8 cellular contexts compared by ENCODE assay signal in the genomic region with DNA sequence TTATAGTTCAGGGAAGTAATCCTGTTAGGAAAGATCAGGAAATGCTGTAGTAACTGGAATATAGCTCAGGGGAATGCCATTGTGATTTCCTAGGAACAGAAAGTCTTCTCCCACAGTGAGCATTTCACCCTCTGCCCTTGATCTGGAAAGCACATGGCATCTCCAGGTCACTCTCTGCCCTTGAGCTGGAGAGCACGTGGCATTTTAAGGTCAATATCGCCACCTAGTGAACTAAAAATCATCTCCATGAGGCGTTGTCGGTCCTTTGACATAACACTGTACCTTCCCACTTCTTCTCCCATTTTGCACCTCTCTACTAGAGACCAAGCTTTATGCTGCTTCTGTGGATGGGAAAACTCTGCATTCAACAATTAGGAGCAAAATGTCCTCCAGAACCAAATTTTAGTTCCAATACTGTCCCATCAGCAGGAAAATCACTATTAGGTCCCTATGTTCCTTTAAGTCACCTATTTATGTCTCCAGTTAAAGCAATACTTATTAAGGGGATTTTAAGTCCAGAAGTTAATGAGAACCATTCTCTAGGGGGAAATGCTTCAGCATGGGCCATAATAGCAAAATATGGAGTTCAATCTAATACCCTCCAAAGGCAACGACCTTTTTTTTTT. TPM values are rescaled to one million over a fixed set of nuclear protein-coding genes. Genes with fewer than 3 reads are reported as not detected.
DNase-seq lines count a peak whose midpoint lies in the region; ATAC-seq and TF ChIP-seq lines count a peak whose summit lies in the region.

No MANE protein-coding gene starts in this region.

- H3F3A ChIP-seq in OCI-LY1 (ENCODE audit: insufficient read depth, low read length) = no peaks in the 10 kb centered on the region

- H4K91ac ChIP-seq in trophoblast cell (ENCODE audit: low read depth, low read length) = no peak overlapping the region

- WGBS in trophoblast cell (ENCODE audit: extremely low coverage, insufficient coverage, insufficient read length) = no CpG with 5 or more reads among the region's 5 CpGs

- no peak overlapping the region for H3K9ac ChIP-seq in OCI-LY1 (ENCODE audit: low read length)
- H3K9ac ChIP-seq in trophoblast cell (ENCODE audit: low read length) = no peak overlapping the region

- no peak overlapping the region for H3K23ac ChIP-seq in trophoblast cell (ENCODE audit: low read length)

- H4K20me1 ChIP-seq in OCI-LY1 (ENCODE audit: insufficient read depth, low read length) = no peaks in the 10 kb centered on the region

- H2BK120ac ChIP-seq in trophoblast cell (ENCODE audit: insufficient read depth, low read length, poor library complexity) = no peak overlapping the region

- no peaks in the 10 kb centered on the region for H3K79me1 ChIP-seq in trophoblast cell (ENCODE audit: low read length)

- H3K9me2 ChIP-seq in OCI-LY1 (ENCODE audit: low read depth, low read length) = no peaks in the 10 kb centered on the region

- H3K79me2 ChIP-seq in OCI-LY1 (ENCODE audit: insufficient read depth, low read length) (no peaks in the 10 kb centered on the region), trophoblast cell (ENCODE audit: control insufficient read depth, insufficient read depth, low read length, poor library complexity) (no peaks in the 10 kb centered on the region)

- no peak overlapping the region for H3K4me2 ChIP-seq in OCI-LY1 (ENCODE audit: low read length)
- no peak overlapping the region for H3K4me2 ChIP-seq in trophoblast cell (ENCODE audit: low read length)

- peaks cover 6% of the 10 kb centered on the region for H3K9me3 ChIP-seq in OCI-LY1 (ENCODE audit: low read length)
- no peaks in the 10 kb centered on the region for H3K9me3 ChIP-seq in trophoblast cell (ENCODE audit: insufficient read depth, low read depth, low read length)

- H4K12ac ChIP-seq in trophoblast cell (ENCODE audit: low read depth, low read length) = no peak overlapping the region

- H3K18ac ChIP-seq in trophoblast cell (ENCODE audit: low read length) = no peak overlapping the region

- H2AFZ ChIP-seq in OCI-LY1 (ENCODE audit: low read length) = peak overlapping the region; percentile 56; the same call in 1 of the 2 replicates
- no peak overlapping the region for H2AFZ ChIP-seq in trophoblast cell (ENCODE audit: insufficient read depth, low read length, poor library complexity)

- H4K8ac ChIP-seq in trophoblast cell (ENCODE audit: low read depth, low read length) = no peak overlapping the region

- DNase-seq in ELR (ENCODE audit: low read depth) (peak; percentile 84), glomerular visceral epithelial cell (ENCODE audit: extremely low spot score) (peak; percentile 69), trophoblast cell (peak; percentile 53 to 87), ecto neural progenitor cell (ENCODE audit: low spot score) (no peak)
- DNase-seq in activated effector memory CD4-positive, alpha-beta T cell treated with Interleukin-2 at 50 U/mL for 16 hours = peak; percentile 3

- H3K4me3 ChIP-seq in OCI-LY1 (ENCODE audit: low read depth, low read length, poor library complexity, severe bottlenecking) (no peak overlapping the region), trophoblast cell (ENCODE audit: low read depth, low read length) (no peak overlapping the region)

- no peaks in the 10 kb centered on the region for H3K4me1 ChIP-seq in OCI-LY1 (ENCODE audit: insufficient read depth, low read length, severe bottlenecking)
- H3K4me1 ChIP-seq in trophoblast cell (ENCODE audit: control insufficient read depth in 1 of 2, insufficient read depth in 2 of 2, low read length in 2 of 2) = no peaks in the 10 kb centered on the region

- no peak overlapping the region for H2BK12ac ChIP-seq in trophoblast cell (ENCODE audit: low read length)

- H3K4ac ChIP-seq in trophoblast cell (ENCODE audit: low read depth, low read length) = no peak overlapping the region

- H2BK5ac ChIP-seq in trophoblast cell (ENCODE audit: low read depth, low read length, poor library complexity) = no peak overlapping the region

- H2AK5ac ChIP-seq in trophoblast cell (ENCODE audit: low read length) = no peak overlapping the region

- H3K27ac ChIP-seq in OCI-LY1 (ENCODE audit: low read depth, low read length, poor library complexity, severe bottlenecking) = no peak overlapping the region
- H3K27ac ChIP-seq in trophoblast cell (ENCODE audit: low read depth, low read length) = no peak overlapping the region

- H3K14ac ChIP-seq in trophoblast cell (ENCODE audit: low read length) = no peak overlapping the region

- H3K36me3 ChIP-seq in OCI-LY1 (ENCODE audit: insufficient read depth, low read length) (no peaks in the 10 kb centered on the region), trophoblast cell (ENCODE audit: control insufficient read depth in 1 of 2, insufficient read depth in 2 of 2, low read length in 2 of 2) (no peaks in the 10 kb centered on the region)

- peak; percentile 92 for ATAC-seq in GM21786 (IDR thresholded peaks at IDR 0.05; ENCODE audit: unreplicated experiment)

- peak; percentile 52; the same call in 1 of the 2 replicates for TF ChIP-seq CTCF in LNCAP (IDR thresholded peaks at IDR 0.05)
- TF ChIP-seq CTCF in OCI-LY1 (IDR thresholded peaks at IDR 0.05; ENCODE audit: low read length) = peak; percentile 92

- no peaks in the 10 kb centered on the region for H3K27me3 ChIP-seq in OCI-LY1 (ENCODE audit: insufficient read depth, low read length)
- H3K27me3 ChIP-seq in trophoblast cell (ENCODE audit: insufficient read depth, low read length) = no peaks in the 10 kb centered on the region

RNA-seq across cellular contexts. Expression of gene GK5, which starts 54.7 kb away (rescaled TPM):
- polyA plus RNA-seq in trophoblast cell (2013) = 5.5 and 7.4 TPM in 2 replicates
